ENCODE assay signal across 8 cellular contexts in the genomic region with DNA sequence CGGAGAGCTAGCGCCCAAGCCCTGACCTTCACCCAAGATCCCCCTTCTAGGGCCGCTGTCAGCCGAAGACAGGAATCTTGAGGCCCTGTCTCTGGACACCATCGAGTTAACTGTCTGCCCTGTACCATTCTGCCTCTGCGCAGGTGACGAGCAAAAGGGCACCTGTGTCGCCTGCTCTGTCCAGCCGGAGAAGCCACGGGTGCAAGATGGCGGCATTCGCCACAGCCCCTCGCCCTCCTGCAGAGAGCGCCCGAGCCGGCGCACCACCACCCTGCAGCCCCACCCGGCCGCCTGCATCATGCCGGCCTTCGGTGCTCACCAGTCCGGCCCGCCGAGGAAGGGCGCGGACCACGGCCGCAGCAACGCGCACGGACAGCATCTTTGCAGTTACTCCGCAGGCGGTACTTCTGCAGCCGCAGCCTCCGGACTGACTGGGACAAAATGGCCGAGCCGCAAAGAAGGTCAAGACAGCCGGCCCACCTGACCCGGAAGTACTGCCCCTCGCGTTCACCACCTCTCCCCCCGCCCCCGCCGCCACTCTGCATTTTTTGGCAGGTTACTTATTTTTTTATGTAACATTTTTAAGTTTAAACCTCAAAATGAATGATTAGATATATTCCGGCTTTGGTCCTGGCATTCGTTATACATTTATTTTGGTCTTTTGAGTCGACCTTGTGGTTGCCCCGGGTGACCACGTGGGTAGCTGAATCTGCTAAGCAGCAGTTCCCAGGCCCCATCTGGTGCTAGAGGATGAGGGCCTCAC. TPM values are rescaled to one million over a fixed set of nuclear protein-coding genes. Genes with fewer than 3 reads are reported as not detected.
DNase-seq lines count a peak whose midpoint lies in the region; ATAC-seq and TF ChIP-seq lines count a peak whose summit lies in the region.

A gene (minus strand): TSS at position 444 of the 763 bp plus-strand sequence. CDS start 65 bp downstream, at position 379.

- intact Hi-C loops in CD14-positive monocyte (cut with micrococcal nuclease), result no loop called here
- intact Hi-C loops in activated CD8-positive, alpha-beta T cell treated with anti-CD3 and anti-CD28 coated beads for 36 hours (cut with micrococcal nuclease), result no loop called here

- peak; percentile 86 for ATAC-seq in GM19324 (IDR thresholded peaks at IDR 0.05; ENCODE audit: low FRiP score, unreplicated experiment)
- ATAC-seq in HG03469 (IDR thresholded peaks at IDR 0.05; ENCODE audit: unreplicated experiment), result peak; percentile 57
- ATAC-seq in activated CD8-positive, alpha-beta T cell treated with anti-CD3 and anti-CD28 coated beads for 36 hours, result peak; percentile 87

- CTCF ChIA-PET in activated CD8-positive, alpha-beta T cell treated with anti-CD3 and anti-CD28 coated beads for 36 hours (lab: Charles Lee), result interaction anchor here (0.8 to 1.8 kb wide), 4 partner anchors 24 to 560 kb away, joined by 3 to 6 read pairs (median 4); a partner anchor contains a TSS

- H3K9me3 Mint-ChIP-seq in CD14-positive monocyte, result peaks cover 0 to 2% (median 0%) of the 10 kb centered on the region in 7 donors
- H3K9me3 Mint-ChIP-seq in activated CD8-positive, alpha-beta T cell treated with anti-CD3 and anti-CD28 coated beads for 36 hours, result no peaks in the 10 kb centered on the region

- POLR2A ChIA-PET in activated CD8-positive, alpha-beta T cell treated with anti-CD3 and anti-CD28 coated beads for 36 hours (lab: Charles Lee), result interaction anchor here (0.7 to 1.8 kb wide), 10 partner anchors 9 to 75 kb away, joined by 3 to 6 read pairs (median 4); a partner anchor contains a TSS

- H3K4me1 Mint-ChIP-seq in CD14-positive monocyte, result peaks cover 20% of the 10 kb centered on the region
- peaks cover 22% of the 10 kb centered on the region for H3K4me1 Mint-ChIP-seq in activated CD8-positive, alpha-beta T cell treated with anti-CD3 and anti-CD28 coated beads for 36 hours (ENCODE audit: low read depth)

- H3K4me3 Mint-ChIP-seq in CD14-positive monocyte, result peak within 1 kb of the TSS; percentile 90 to 95
- peak within 1 kb of the TSS; percentile 99 for H3K4me3 Mint-ChIP-seq in activated CD8-positive, alpha-beta T cell treated with anti-CD3 and anti-CD28 coated beads for 36 hours

- TF ChIP-seq CTCF in CD14-positive monocyte (IDR thresholded peaks at IDR 0.05), result no peak
- TF ChIP-seq CTCF in activated CD8-positive, alpha-beta T cell treated with anti-CD3 and anti-CD28 coated beads for 36 hours (IDR thresholded peaks at IDR 0.05), result no peak

- H3K27me3 Mint-ChIP-seq in CD14-positive monocyte (ENCODE audit: low read depth in 3 of 3), result no peaks in the 10 kb centered on the region
- H3K27me3 Mint-ChIP-seq in activated CD8-positive, alpha-beta T cell treated with anti-CD3 and anti-CD28 coated beads for 36 hours, result no peaks in the 10 kb centered on the region

- H3K36me3 Mint-ChIP-seq in CD14-positive monocyte, result peaks cover 12 to 25% of the 10 kb centered on the region in 2 donors
- H3K36me3 Mint-ChIP-seq in activated CD8-positive, alpha-beta T cell treated with anti-CD3 and anti-CD28 coated beads for 36 hours (ENCODE audit: low read depth), result peaks cover 28% of the 10 kb centered on the region

- peak; percentile 81 for DNase-seq in CD14-positive monocyte (ENCODE audit: low spot score)
- DNase-seq in NCI-H82 (lab: John Stamatoyannopoulos, UW), result peak; percentile 95
- peak; percentile 93 for DNase-seq in activated CD8-positive, alpha-beta T cell treated with anti-CD3 and anti-CD28 coated beads for 36 hours
- DNase-seq in effector CD4-positive, alpha-beta T cell, result peak; percentile 79
- DNase-seq in medulla oblongata (ENCODE audit: extremely low spot score), result peak; percentile 89
- DNase-seq in stimulated activated CD8-positive, alpha-beta memory T cell treated with anti-CD3 and anti-CD28 coated beads, Interleukin-12 subunit alpha, Interleukin-12 subunit beta, amount 100 ng/mL, for 1 hour (ENCODE audit: low read depth), result peak; percentile 79

- H3K27ac Mint-ChIP-seq in CD14-positive monocyte, result peak within 1 kb of the TSS; percentile 94 to 98 (median 97)
- H3K27ac Mint-ChIP-seq in activated CD8-positive, alpha-beta T cell treated with anti-CD3 and anti-CD28 coated beads for 36 hours, result peak within 1 kb of the TSS; percentile 95

RNA-seq across cellular contexts. Expression of the gene that starts here (rescaled TPM):
- polyA plus RNA-seq in CD14-positive monocyte, result 100 to 1,000 TPM; 524 to 553 TPM
- total RNA-seq in activated CD8-positive, alpha-beta T cell treated with anti-CD3 and anti-CD28 coated beads for 36 hours, result 100 to 1,000 TPM; 476 to 489 TPM

Comparison
In these comparisons a context has a peak if more than half of its experiments do, and no peak if none do; other contexts are left out.
1. Peak in every context shown above with its lines: DNase-seq and ATAC-seq.